In the genomic region with DNA sequence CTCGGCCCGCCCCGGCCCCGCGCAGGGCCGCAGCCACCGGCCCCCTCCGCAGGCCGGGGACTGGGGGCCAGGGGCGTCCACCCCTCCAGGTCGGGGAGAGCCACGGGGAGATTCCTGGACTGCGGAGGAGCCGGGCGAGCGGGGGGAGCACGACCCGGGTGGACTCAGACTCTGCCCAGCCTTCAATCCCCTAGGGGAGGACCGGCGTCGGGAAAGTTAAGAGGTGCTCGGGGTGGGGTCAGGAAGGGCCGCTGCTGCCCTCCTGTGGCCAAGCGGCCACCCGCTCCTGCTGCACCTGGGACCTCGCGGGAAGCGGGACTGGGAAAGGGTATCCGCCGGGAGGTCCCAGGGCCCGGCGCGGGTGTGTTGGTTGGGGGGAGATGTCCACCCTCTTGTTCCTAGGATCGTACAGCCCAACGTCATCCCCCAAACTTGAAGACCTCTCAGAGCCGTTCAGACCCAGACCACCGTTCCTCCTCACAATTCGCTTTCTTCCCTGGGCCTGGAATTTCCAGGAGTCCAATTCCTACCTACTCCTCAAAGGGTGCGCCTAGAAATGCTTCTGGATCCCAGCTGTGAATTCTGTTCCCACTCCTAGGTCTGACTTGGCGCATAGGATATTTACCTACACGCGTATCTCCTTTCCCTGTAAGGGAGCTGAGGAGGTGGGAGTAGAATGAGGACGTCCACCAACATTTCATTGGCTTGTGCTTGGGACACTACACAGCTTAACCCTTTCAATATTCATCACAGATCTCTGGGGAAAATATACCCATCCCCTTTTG, we compare ENCODE assay signal across 8 cellular contexts. TPM values are rescaled to one million over a fixed set of nuclear protein-coding genes. Genes with fewer than 3 reads are reported as not detected.
A peak's percentile ranks its signal among the peaks of the same experiment; 100 is the strongest.
DNase-seq lines count a peak whose midpoint lies in the region; ATAC-seq, FAIRE-seq and TF ChIP-seq lines count a peak whose summit lies in the region.

No MANE protein-coding gene starts in this region.

- H3K27ac Mint-ChIP-seq in Calu3 (ENCODE audit: unreplicated experiment): peak overlapping the region; percentile 77

- peak overlapping the region; percentile 57 for H3K4me2 ChIP-seq in endothelial cell of umbilical vein (ENCODE audit: insufficient read depth, low read length)

- DNase-seq in Calu3: peak; percentile 86
- DNase-seq in NOMO-1 (lab: John Stamatoyannopoulos, UW; ENCODE audit: unreplicated experiment in 2 of 2): peak; percentile 49 to 60
- DNase-seq in activated CD8-positive, alpha-beta memory T cell treated with anti-CD3 and anti-CD28 coated beads, Interleukin-2, amount 50 U/mL, for 48 hours: peak; percentile 82
- DNase-seq in endothelial cell of umbilical vein (ENCODE audit: low read depth, low spot score): peak; percentile 88
- DNase-seq in stimulated activated CD8-positive, alpha-beta memory T cell treated with anti-CD3 and anti-CD28 coated beads, Interleukin-4, amount 100 ng/mL, for 48 hours: peak; percentile 79

- CTCF ChIA-PET in Calu3 (lab: Charles Lee) (interaction anchor here (0.6 to 1.3 kb wide), 3 partner anchors 34 to 826 kb away, joined by 3 read pairs; no protein-coding TSS in a partner anchor), endothelial cell of umbilical vein (lab: Charles Lee) (interaction anchor here (0.9 to 3.6 kb wide), 10 partner anchors 8 to 409 kb away, joined by 3 to 37 read pairs (median 6); partner anchors contain the start of genes MOV10 and PPM1J)

- intact Hi-C loops in Calu3 (cut with micrococcal nuclease; ENCODE audit: unreplicated experiment) (loop anchor here (5.0 kb wide), 2 partner anchors 70 to 315 kb away; no protein-coding TSS in a partner anchor), endothelial cell of umbilical vein (cut with micrococcal nuclease) (loop anchor here (1.0 to 5.0 kb wide), 7 partner anchors 8 to 1050 kb away; partner anchors contain the start of genes PHTF1 and PPM1J)

- POLR2A ChIA-PET in endothelial cell of umbilical vein (lab: Charles Lee): interaction anchor here (1.0 kb wide), 1 partner anchor 313 kb away, joined by 4 read pairs; no protein-coding TSS in a partner anchor

- H3K9ac ChIP-seq in endothelial cell of umbilical vein (replicated peaks; ENCODE audit: extremely low read depth, insufficient read depth, low read length): peak overlapping the region; percentile 66

- H3K79me2 ChIP-seq in endothelial cell of umbilical vein (ENCODE audit: control insufficient read depth, insufficient read depth, low read length): peaks cover 45% of the 10 kb centered on the region

- H3K36me3 ChIP-seq in endothelial cell of umbilical vein (ENCODE audit: control insufficient read depth in 2 of 2, extremely low read depth in 1 of 2, insufficient read depth in 2 of 2, low read length in 2 of 2): peaks cover 6% of the 10 kb centered on the region in 2 experiments
- peaks cover 20% of the 10 kb centered on the region for H3K36me3 ChIP-seq in mesodermal cell (ENCODE audit: control insufficient read depth, insufficient read depth, low read length)

- H3K27me3 Mint-ChIP-seq in Calu3 (ENCODE audit: unreplicated experiment): no peaks in the 10 kb centered on the region

- H3K4me3 ChIP-seq in endothelial cell of umbilical vein (replicated peaks in 1 of 3; ENCODE audit: insufficient read depth in 1 of 3, low read depth in 1 of 3, low read length in 3 of 3): peak overlapping the region; percentile 41 to 89 (median 81)
- H3K4me3 ChIP-seq in mesodermal cell (ENCODE audit: extremely low read depth, insufficient read depth, low read length, poor library complexity, severe bottlenecking): peak overlapping the region; percentile 88

- H3K9me3 ChIP-seq in endothelial cell of umbilical vein (replicated peaks; ENCODE audit: control insufficient read depth, insufficient read depth, low read length) (no peaks in the 10 kb centered on the region), mesodermal cell (ENCODE audit: control insufficient read depth, low read length) (no peaks in the 10 kb centered on the region)

- peak; percentile 88 for FAIRE-seq in endothelial cell of umbilical vein (lab: Jason Lieb, UNC)

- 6 to 8% methylated on average over 15 to 19 of the region's 43 CpGs for WGBS in mesodermal cell (ENCODE audit: insufficient coverage in 2 of 2), 2 experiments

- peak overlapping the region; percentile 68 for H2AFZ ChIP-seq in endothelial cell of umbilical vein (ENCODE audit: low read depth, low read length)

- ATAC-seq in GM19467 (IDR thresholded peaks at IDR 0.05; ENCODE audit: unreplicated experiment) (peak; percentile 63), HG03571 (IDR thresholded peaks at IDR 0.05; ENCODE audit: unreplicated experiment) (peak; percentile 52)

- no peaks in the 10 kb centered on the region for H3K27me3 ChIP-seq in endothelial cell of umbilical vein (ENCODE audit: control insufficient read depth in 2 of 2, insufficient read depth in 2 of 2, low read length in 2 of 2)

- peak; percentile 78 for TF ChIP-seq CTCF in Calu3 (IDR thresholded peaks at IDR 0.05; ENCODE audit: unreplicated experiment)
- peak; percentile 97 to 98 for TF ChIP-seq CTCF in endothelial cell of umbilical vein (IDR thresholded peaks at IDR 0.05; ENCODE audit: extremely low read depth in 1 of 2, insufficient read depth in 1 of 2, low read depth in 1 of 2, low read length in 2 of 2)

- H3K27ac ChIP-seq in endothelial cell of umbilical vein (ENCODE audit: insufficient read depth, low read depth, low read length): peak overlapping the region; percentile 88
- H3K27ac ChIP-seq in mesodermal cell (ENCODE audit: low read depth, low read length, severe bottlenecking): no peak overlapping the region

- H3K4me1 Mint-ChIP-seq in Calu3 (ENCODE audit: low read depth, unreplicated experiment): peaks cover 31% of the 10 kb centered on the region

- dilution Hi-C loops in endothelial cell of umbilical vein (cut with MboI; ENCODE audit: extremely low pct_ligation_motif_present, low sequenced_read_pairs): no loop called here

- H3K4me3 Mint-ChIP-seq in Calu3 (ENCODE audit: low read depth, unreplicated experiment): peak overlapping the region; percentile 97

- peaks cover 49% of the 10 kb centered on the region for H3K36me3 Mint-ChIP-seq in Calu3 (ENCODE audit: insufficient read depth, unreplicated experiment)

- no TSS peak for BruUV-seq in Calu3 (replicated peaks; lab: Mats Ljungman, UMichigan)
- BruUV-seq in endothelial cell of umbilical vein (replicated peaks; lab: Mats Ljungman, UMichigan): no TSS peak

- H3K9me1 ChIP-seq in endothelial cell of umbilical vein (replicated peaks; ENCODE audit: control insufficient read depth, extremely low read depth, insufficient read depth, low read length): no peaks in the 10 kb centered on the region

- H3K9me3 Mint-ChIP-seq in Calu3 (ENCODE audit: low read depth, unreplicated experiment): no peaks in the 10 kb centered on the region

- peaks cover 37% of the 10 kb centered on the region for H3K4me1 ChIP-seq in endothelial cell of umbilical vein (ENCODE audit: control insufficient read depth, extremely low read depth, insufficient read depth, low read length)
- H3K4me1 ChIP-seq in mesodermal cell (ENCODE audit: control insufficient read depth, insufficient read depth, low read length, poor library complexity, severe bottlenecking): peaks cover 43% of the 10 kb centered on the region

- no peaks in the 10 kb centered on the region for H4K20me1 ChIP-seq in endothelial cell of umbilical vein (replicated peaks; ENCODE audit: control insufficient read depth, extremely low read depth, insufficient read depth, low read length)

- no peak for TF ChIP-seq POLR2A in endothelial cell of umbilical vein (IDR thresholded peaks at IDR 0.05; ENCODE audit: low read depth, low read length)

TF ChIP-seq in endothelial cell of umbilical vein, 7 proteins besides CTCF, POLR2A, EP300 and RAD21 (continues in another document):
- TF ChIP-seq MYC (IDR thresholded peaks at IDR 0.05; ENCODE audit: low read depth, low read length): no peak
- TF ChIP-seq EZH2 (IDR thresholded peaks at IDR 0.05; ENCODE audit: borderline replicate concordance, low read depth, low read length, severe bottlenecking): no peak
- TF ChIP-seq POLR2AphosphoS5 (IDR thresholded peaks at IDR 0.05; ENCODE audit: insufficient read depth, low read depth, low read length): peak; percentile 9

RNA-seq across cellular contexts. Expression of gene RHOC, which starts 0.5 kb away (rescaled TPM):
- total RNA-seq in Calu3 (2022) (176 and 197 TPM in 2 replicates), endothelial cell of umbilical vein (652 and 699 TPM in 2 replicates)
- polyA plus RNA-seq in endothelial cell of umbilical vein: 1,244 and 1,340 TPM in 2 replicates
- polyA plus RNA-seq in endothelial cell of umbilical vein (2011; cell fraction: cytosol; rRNA removed): 1,507 and 1,589 TPM in 2 replicates
- polyA plus RNA-seq in endothelial cell of umbilical vein (2011; cell fraction: nucleus; rRNA removed): 615 and 657 TPM in 2 replicates
- polyA plus RNA-seq in endothelial cell of umbilical vein (2012): 941 and 1,005 TPM in 2 replicates
- 905 and 1,030 TPM in 2 replicates for polyA minus RNA-seq in endothelial cell of umbilical vein
- 73.2 TPM for polyA minus RNA-seq in endothelial cell of umbilical vein (2011; cell fraction: cytosol; rRNA and poly(A)+ RNA removed)
- 134 and 141 TPM in 2 replicates for polyA minus RNA-seq in endothelial cell of umbilical vein (2011; cell fraction: nucleus; rRNA and poly(A)+ RNA removed)
- 367 TPM for polyA plus RNA-seq in mesodermal cell (2013, experiment 1 of 2)
- polyA plus RNA-seq in mesodermal cell (2013, experiment 2 of 2): 306 TPM

RNA-seq across cellular contexts. Expression of gene PPM1J, which starts 7.7 kb away (rescaled TPM):
- total RNA-seq in Calu3 (2022): 1.3 and 2.2 TPM in 2 replicates
- total RNA-seq in endothelial cell of umbilical vein: 1.7 and 2.4 TPM in 2 replicates
- polyA plus RNA-seq in endothelial cell of umbilical vein: 3.1 and 3.2 TPM in 2 replicates
- 1.7 and 2.7 TPM in 2 replicates for polyA plus RNA-seq in endothelial cell of umbilical vein (2011; cell fraction: cytosol; rRNA removed)
- polyA plus RNA-seq in endothelial cell of umbilical vein (2011; cell fraction: nucleus; rRNA removed): 6.6 and 7.0 TPM in 2 replicates
- 1.4 and 1.7 TPM in 2 replicates for polyA plus RNA-seq in endothelial cell of umbilical vein (2012)
- 1.0 and 1.7 TPM in 2 replicates for polyA minus RNA-seq in endothelial cell of umbilical vein
- not detected for polyA minus RNA-seq in endothelial cell of umbilical vein (2011; cell fraction: cytosol; rRNA and poly(A)+ RNA removed)
- polyA minus RNA-seq in endothelial cell of umbilical vein (2011; cell fraction: nucleus; rRNA and poly(A)+ RNA removed): 0.58 and 0.96 TPM in 2 replicates
- 4.6 TPM for polyA plus RNA-seq in mesodermal cell (2013, experiment 1 of 2)
- polyA plus RNA-seq in mesodermal cell (2013, experiment 2 of 2): 4.2 TPM

RNA-seq across cellular contexts. Expression of gene MOV10, which starts 33.0 kb away (rescaled TPM):
- total RNA-seq in Calu3 (2022) (71.4 and 80.0 TPM in 2 replicates), endothelial cell of umbilical vein (103 and 113 TPM in 2 replicates)
- 97.1 and 98.0 TPM in 2 replicates for polyA plus RNA-seq in endothelial cell of umbilical vein
- polyA plus RNA-seq in endothelial cell of umbilical vein (2011; cell fraction: cytosol; rRNA removed): 57.2 and 77.0 TPM in 2 replicates
- 307 and 333 TPM in 2 replicates for polyA plus RNA-seq in endothelial cell of umbilical vein (2011; cell fraction: nucleus; rRNA removed)
- polyA plus RNA-seq in endothelial cell of umbilical vein (2012): 53.5 and 58.7 TPM in 2 replicates
- polyA minus RNA-seq in endothelial cell of umbilical vein: 70.9 and 100 TPM in 2 replicates
- 36.7 TPM for polyA minus RNA-seq in endothelial cell of umbilical vein (2011; cell fraction: cytosol; rRNA and poly(A)+ RNA removed)
- polyA minus RNA-seq in endothelial cell of umbilical vein (2011; cell fraction: nucleus; rRNA and poly(A)+ RNA removed): 88.9 and 98.3 TPM in 2 replicates
- polyA plus RNA-seq in mesodermal cell (2013, experiment 1 of 2): 48.3 TPM
- polyA plus RNA-seq in mesodermal cell (2013, experiment 2 of 2): 41.3 TPM
